Comparison of ENCODE assay signal across 8 cellular contexts in genomic region chr18:70072678-70073077, GRCh38.
DNase-seq lines count a peak whose midpoint lies in the region; ATAC-seq and TF ChIP-seq lines count a peak whose summit lies in the region.

No MANE protein-coding gene starts in this region.

- no peak overlapping the region for H3K4me3 Mint-ChIP-seq in endodermal cell
- H3K4me3 Mint-ChIP-seq in activated CD4-positive, alpha-beta memory T cell treated with anti-CD3 and anti-CD28 coated beads for 36 hours: no peak overlapping the region

- H3K27me3 ChIP-seq in heart right ventricle: no peaks in the 10 kb centered on the region
- H3K27me3 ChIP-seq in endodermal cell (ENCODE audit: control insufficient read depth, insufficient read depth, low read length, poor library complexity, severe bottlenecking): no peaks in the 10 kb centered on the region

- CTCF ChIA-PET in activated CD4-positive, alpha-beta memory T cell treated with anti-CD3 and anti-CD28 coated beads for 36 hours (lab: Charles Lee): no interaction called here

- ATAC-seq in heart right ventricle: peak in 2 of 8 donors; percentile 52 to 67
- no peak for ATAC-seq in left cardiac atrium
- no peak for ATAC-seq in HG02885 (IDR thresholded peaks at IDR 0.05; ENCODE audit: poor library complexity, unreplicated experiment)

- H3K36me3 ChIP-seq in heart right ventricle (peaks cover 0 to 34% (median 0%) of the 10 kb centered on the region in 9 donors), endodermal cell (ENCODE audit: control insufficient read depth, insufficient read depth, low read length) (no peaks in the 10 kb centered on the region)

- H3K4me3 ChIP-seq in heart right ventricle (no peak overlapping the region), endodermal cell (ENCODE audit: low read length) (no peak overlapping the region)

- H3K4me1 Mint-ChIP-seq in endodermal cell: no peaks in the 10 kb centered on the region
- H3K4me1 Mint-ChIP-seq in activated CD4-positive, alpha-beta memory T cell treated with anti-CD3 and anti-CD28 coated beads for 36 hours (ENCODE audit: low read depth): no peaks in the 10 kb centered on the region

- 22 to 32% methylated on average over 1 of the region's 1 CpG for WGBS in heart right ventricle, 2 donors
- 100% methylated on average over 1 of the region's 1 CpG; no CpG with 5 or more reads in 1 of the 2 experiments for WGBS in endodermal cell (ENCODE audit: insufficient coverage in 1 of 2, insufficient read length in 1 of 2), 2 experiments

- no peak for DNase-seq in heart right ventricle
- DNase-seq in left cardiac atrium: no peak
- peak; percentile 79 for DNase-seq in NCI-H146 (lab: John Stamatoyannopoulos, UW)
- no peak for DNase-seq in endodermal cell
- DNase-seq in C1 segment of cervical spinal cord (lab: John Stamatoyannopoulos, UW): no peak
- DNase-seq in stimulated activated CD4-positive, alpha-beta T cell treated with anti-CD3 and anti-CD28 coated beads, Interleukin-4, amount 100 ng/mL, for 1 hour: no peak
- DNase-seq in activated CD4-positive, alpha-beta memory T cell treated with anti-CD3 and anti-CD28 coated beads for 36 hours: no peak

- H3K27ac ChIP-seq in heart right ventricle (no peak overlapping the region), endodermal cell (ENCODE audit: low read depth, low read length) (no peak overlapping the region)

- no peak overlapping the region for H3K9ac ChIP-seq in endodermal cell (ENCODE audit: extremely low read depth, low read length, poor library complexity, severe bottlenecking)

- intact Hi-C loops in heart right ventricle (cut with DNase I) (loop anchor here in 3 of 10 donors (5.0 to 10.0 kb wide), 3 partner anchors 228 to 1225 kb away; no protein-coding TSS in a partner anchor), left cardiac atrium (cut with DNase I) (loop anchor here in 1 of 2 donors (5.0 to 10.0 kb wide), 2 partner anchors 228 to 435 kb away; no protein-coding TSS in a partner anchor)
- intact Hi-C loops in activated CD4-positive, alpha-beta memory T cell treated with anti-CD3 and anti-CD28 coated beads for 36 hours (cut with micrococcal nuclease): loop anchor here (10.0 kb wide), 1 partner anchor 228 kb away; no protein-coding TSS in a partner anchor

- no peaks in the 10 kb centered on the region for H3K9me3 Mint-ChIP-seq in endodermal cell
- no peaks in the 10 kb centered on the region for H3K9me3 Mint-ChIP-seq in activated CD4-positive, alpha-beta memory T cell treated with anti-CD3 and anti-CD28 coated beads for 36 hours

- no peaks in the 10 kb centered on the region for H3K36me3 Mint-ChIP-seq in endodermal cell (ENCODE audit: low read depth)
- peaks cover 7% of the 10 kb centered on the region for H3K36me3 Mint-ChIP-seq in activated CD4-positive, alpha-beta memory T cell treated with anti-CD3 and anti-CD28 coated beads for 36 hours

- no peaks in the 10 kb centered on the region for H3K27me3 Mint-ChIP-seq in endodermal cell (ENCODE audit: insufficient read depth)
- no peaks in the 10 kb centered on the region for H3K27me3 Mint-ChIP-seq in activated CD4-positive, alpha-beta memory T cell treated with anti-CD3 and anti-CD28 coated beads for 36 hours

- H3K27ac Mint-ChIP-seq in endodermal cell: no peak overlapping the region
- H3K27ac Mint-ChIP-seq in activated CD4-positive, alpha-beta memory T cell treated with anti-CD3 and anti-CD28 coated beads for 36 hours: no peak overlapping the region

- H3K9me3 ChIP-seq in heart right ventricle: no peaks in the 10 kb centered on the region
- H3K9me3 ChIP-seq in endodermal cell (ENCODE audit: control insufficient read depth, low read length): no peaks in the 10 kb centered on the region

- H3K4me1 ChIP-seq in heart right ventricle (no peaks in the 10 kb centered on the region), endodermal cell (ENCODE audit: control insufficient read depth, insufficient read depth, low read length) (no peaks in the 10 kb centered on the region)

- POLR2A ChIA-PET in activated CD4-positive, alpha-beta memory T cell treated with anti-CD3 and anti-CD28 coated beads for 36 hours (lab: Charles Lee): no interaction called here

- TF ChIP-seq CTCF in heart right ventricle (IDR thresholded peaks at IDR 0.05): peak in 8 of 9 donors; percentile 5 to 62 (median 50)
- TF ChIP-seq CTCF in endodermal cell (conservative IDR thresholded peaks at IDR 0.05): peak; percentile 55
